In genomic region chr1:36570478-36571060, GRCh38 we compare ENCODE assay signal across 2 cellular contexts.
TF ChIP-seq lines count a peak whose summit lies in the region.

No MANE protein-coding gene starts in this region.

TF ChIP-seq in K562, 482 proteins besides CTCF, POLR2A, EP300 and RAD21 (continued from another document):
- 0 out of 2 replicates have a peak, but pooled peaks have one; percentile 37 for TF ChIP-seq ADNP (tag; IDR thresholded peaks at IDR 0.05)
- TF ChIP-seq BCOR (IDR thresholded peaks at IDR 0.05): peak; percentile 47; the same call in 1 of the 2 replicates
- TF ChIP-seq ZFP36 (IDR thresholded peaks at IDR 0.05; ENCODE audit: low read depth, low read length, partially characterized antibody): no peak

TF ChIP-seq in HepG2, 621 proteins besides CTCF, POLR2A, EP300 and RAD21 (continued from another document):
- TF ChIP-seq HMGXB4 (CRISPR knock-in tag; IDR thresholded peaks at IDR 0.05; ENCODE audit: borderline replicate concordance in 1 of 2, low read depth in 1 of 2) (no peak), DBP (CRISPR knock-in tag; IDR thresholded peaks at IDR 0.05; ENCODE audit: not compliant biosample characterization) (no peak), NCOA5 (CRISPR knock-in tag; IDR thresholded peaks at IDR 0.05) (no peak), GABPB1 (CRISPR knock-in tag; IDR thresholded peaks at IDR 0.05) (no peak), SATB2 (CRISPR knock-in tag; IDR thresholded peaks at IDR 0.05) (no peak), ZNF629 (CRISPR knock-in tag; conservative IDR thresholded peaks at IDR 0.05) (peak; percentile 53; the same call in 1 of the 2 replicates)
TF ChIP-seq in HepG2: peak in this region for 1.
